In genomic region chr12:111298583-111299436, GRCh38 we compare ENCODE assay signal across 8 cellular contexts.
DNase-seq lines count a peak whose midpoint lies in the region; ATAC-seq lines count a peak whose summit lies in the region.

No MANE protein-coding gene starts in this region.

- no peaks in the 10 kb centered on the region for H3K4me1 Mint-ChIP-seq in stimulated activated effector memory CD8-positive, alpha-beta T cell treated with anti-CD3 and anti-CD28 coated beads, Interleukin-12 subunit alpha, Interleukin-12 subunit beta, amount 100 ng/mL, for 72 hours

- peak; percentile 61 for ATAC-seq in stimulated activated effector memory CD8-positive, alpha-beta T cell treated with anti-CD3 and anti-CD28 coated beads, Interleukin-12 subunit alpha, Interleukin-12 subunit beta, amount 100 ng/mL, for 72 hours

- DNase-seq in NCI-H446 (lab: John Stamatoyannopoulos, UW) (peak; percentile 5 to 50), NCI-H446 treated with DMSO at 0.1 percent for 48 hours (lab: John Stamatoyannopoulos, UW) (no peak), NCI-H1694 (lab: John Stamatoyannopoulos, UW) (peak; percentile 38), ecto neural progenitor cell (ENCODE audit: low spot score) (peak; percentile 90), midbrain (lab: John Stamatoyannopoulos, UW) (peak; percentile 13), cortex of kidney (lab: John Stamatoyannopoulos, UW) (no peak)
- DNase-seq in activated CD4-positive, alpha-beta T cell treated with anti-CD3 and anti-CD28 coated beads, Interleukin-2, amount 50 U/mL, for 1 hour, result peak; percentile 42
- peak; percentile 5 to 68 for DNase-seq in stimulated activated effector memory CD8-positive, alpha-beta T cell treated with anti-CD3 and anti-CD28 coated beads, Interleukin-12 subunit alpha, Interleukin-12 subunit beta, amount 100 ng/mL, for 72 hours (ENCODE audit: low spot score in 2 of 2)

- H3K36me3 Mint-ChIP-seq in stimulated activated effector memory CD8-positive, alpha-beta T cell treated with anti-CD3 and anti-CD28 coated beads, Interleukin-12 subunit alpha, Interleukin-12 subunit beta, amount 100 ng/mL, for 72 hours, result peaks cover 6% of the 10 kb centered on the region

- no peak overlapping the region for H3K27ac Mint-ChIP-seq in stimulated activated effector memory CD8-positive, alpha-beta T cell treated with anti-CD3 and anti-CD28 coated beads, Interleukin-12 subunit alpha, Interleukin-12 subunit beta, amount 100 ng/mL, for 72 hours

- no peak overlapping the region for H3K4me3 Mint-ChIP-seq in stimulated activated effector memory CD8-positive, alpha-beta T cell treated with anti-CD3 and anti-CD28 coated beads, Interleukin-12 subunit alpha, Interleukin-12 subunit beta, amount 100 ng/mL, for 72 hours

- H3K9me3 Mint-ChIP-seq in stimulated activated effector memory CD8-positive, alpha-beta T cell treated with anti-CD3 and anti-CD28 coated beads, Interleukin-12 subunit alpha, Interleukin-12 subunit beta, amount 100 ng/mL, for 72 hours, result no peaks in the 10 kb centered on the region

Comparison
In these comparisons a context has a peak if more than half of its experiments do, and no peak if none do; other contexts are left out.
1. DNase-seq: peak in NCI-H446 (2 of 2), NCI-H1694 (single experiment), activated CD4-positive, alpha-beta T cell treated with anti-CD3 and anti-CD28 coated beads, Interleukin-2, amount 50 U/mL, for 1 hour (single experiment), ecto neural progenitor cell (single experiment), midbrain (single experiment) and stimulated activated effector memory CD8-positive, alpha-beta T cell treated with anti-CD3 and anti-CD28 coated beads, Interleukin-12 subunit alpha, Interleukin-12 subunit beta, amount 100 ng/mL, for 72 hours (2 of 2); none in NCI-H446 treated with DMSO at 0.1 percent for 48 hours (single experiment) and cortex of kidney (single experiment).